20 cellular contexts compared by ENCODE assay signal in genomic region chr11:102330226-102330625, GRCh38. TPM values are rescaled to one million over a fixed set of nuclear protein-coding genes. Genes with fewer than 3 reads are reported as not detected.
DNase-seq lines count a peak whose midpoint lies in the region; ATAC-seq and TF ChIP-seq lines count a peak whose summit lies in the region.
"Had no signal": no experiment of that assay in that cellular context is flagged by ENCODE, and none has a peak within 500 bp of the region (broad histone marks: within the 10 kb centered on the region; RNA-seq: fewer than 3 reads in every experiment).

No MANE protein-coding gene starts in this region.

- peaks cover 32% of the 10 kb centered on the region for H3K4me1 Mint-ChIP-seq in activated T-cell treated with anti-CD3 and anti-CD28 coated beads, Interleukin-2, amount 50 U/mL, for 24 hours (ENCODE audit: low read depth)
- H3K4me1 Mint-ChIP-seq in activated T-helper 1 cell treated with anti-CD3 and anti-CD28 coated beads, Interleukin-12 subunit alpha, Interleukin-12 subunit beta, Interleukin-2, Interleukin-4 antibody, amounts not matched to agents 30 ng/mL and 10 ng/mL and 1 ng/mL, durations not matched to agents 14 hours and 24 hours and 36 hours (ENCODE audit: low read depth) = peaks cover 39% of the 10 kb centered on the region
- H3K4me1 Mint-ChIP-seq in nephron progenitor cell = peaks cover 33% of the 10 kb centered on the region
- H3K4me1 Mint-ChIP-seq: activated naive CD4-positive, alpha-beta T cell treated with anti-CD3 and anti-CD28 coated beads, Interleukin-2, amount 10 ng/mL, durations not matched to agents 7 days and 5 days had no signal

- TF ChIP-seq CTCF in nephron progenitor cell (IDR thresholded peaks at IDR 0.05) = no peak

- no peak for ATAC-seq in HG02973 (IDR thresholded peaks at IDR 0.05; ENCODE audit: unreplicated experiment)
- ATAC-seq: activated CD8-positive, alpha-beta T cell treated with anti-CD3 and anti-CD28 coated beads for 36 hours had no signal

- H3K9me3 Mint-ChIP-seq in activated T-cell treated with anti-CD3 and anti-CD28 coated beads, Interleukin-2, amount 50 U/mL, for 24 hours = no peaks in the 10 kb centered on the region
- no peaks in the 10 kb centered on the region for H3K9me3 Mint-ChIP-seq in activated T-helper 1 cell treated with anti-CD3 and anti-CD28 coated beads, Interleukin-12 subunit alpha, Interleukin-12 subunit beta, Interleukin-2, Interleukin-4 antibody, amounts not matched to agents 30 ng/mL and 10 ng/mL and 1 ng/mL, durations not matched to agents 14 hours and 24 hours and 36 hours
- no peaks in the 10 kb centered on the region for H3K9me3 Mint-ChIP-seq in nephron progenitor cell
- H3K9me3 Mint-ChIP-seq: activated CD8-positive, alpha-beta T cell treated with anti-CD3 and anti-CD28 coated beads for 36 hours; activated naive CD4-positive, alpha-beta T cell treated with anti-CD3 and anti-CD28 coated beads, Interleukin-2, amount 10 ng/mL, durations not matched to agents 7 days and 5 days; central memory CD8-positive, alpha-beta T cell had no signal

- no peaks in the 10 kb centered on the region for H3K27me3 Mint-ChIP-seq in activated T-cell treated with anti-CD3 and anti-CD28 coated beads, Interleukin-2, amount 50 U/mL, for 24 hours
- no peaks in the 10 kb centered on the region for H3K27me3 Mint-ChIP-seq in activated T-helper 1 cell treated with anti-CD3 and anti-CD28 coated beads, Interleukin-12 subunit alpha, Interleukin-12 subunit beta, Interleukin-2, Interleukin-4 antibody, amounts not matched to agents 30 ng/mL and 10 ng/mL and 1 ng/mL, durations not matched to agents 14 hours and 24 hours and 36 hours (ENCODE audit: insufficient read depth)
- H3K27me3 Mint-ChIP-seq in nephron progenitor cell (ENCODE audit: low read depth, poor library complexity) = peaks cover 4% of the 10 kb centered on the region
- H3K27me3 Mint-ChIP-seq: activated CD8-positive, alpha-beta T cell treated with anti-CD3 and anti-CD28 coated beads for 36 hours; activated naive CD4-positive, alpha-beta T cell treated with anti-CD3 and anti-CD28 coated beads, Interleukin-2, amount 10 ng/mL, durations not matched to agents 7 days and 5 days; central memory CD8-positive, alpha-beta T cell had no signal

- H3K27ac Mint-ChIP-seq in activated T-cell treated with anti-CD3 and anti-CD28 coated beads, Interleukin-2, amount 50 U/mL, for 24 hours = peak overlapping the region; percentile 73
- H3K27ac Mint-ChIP-seq in activated T-helper 1 cell treated with anti-CD3 and anti-CD28 coated beads, Interleukin-12 subunit alpha, Interleukin-12 subunit beta, Interleukin-2, Interleukin-4 antibody, amounts not matched to agents 30 ng/mL and 10 ng/mL and 1 ng/mL, durations not matched to agents 14 hours and 24 hours and 36 hours = peak overlapping the region; percentile 73
- peak overlapping the region; percentile 30 for H3K27ac Mint-ChIP-seq in nephron progenitor cell
- H3K27ac Mint-ChIP-seq: activated naive CD4-positive, alpha-beta T cell treated with anti-CD3 and anti-CD28 coated beads, Interleukin-2, amount 10 ng/mL, durations not matched to agents 7 days and 5 days had no signal

- peaks cover 86% of the 10 kb centered on the region for H3K36me3 Mint-ChIP-seq in activated T-cell treated with anti-CD3 and anti-CD28 coated beads, Interleukin-2, amount 50 U/mL, for 24 hours (ENCODE audit: low read depth)
- peaks cover 63% of the 10 kb centered on the region for H3K36me3 Mint-ChIP-seq in activated T-helper 1 cell treated with anti-CD3 and anti-CD28 coated beads, Interleukin-12 subunit alpha, Interleukin-12 subunit beta, Interleukin-2, Interleukin-4 antibody, amounts not matched to agents 30 ng/mL and 10 ng/mL and 1 ng/mL, durations not matched to agents 14 hours and 24 hours and 36 hours (ENCODE audit: low read depth)
- no peaks in the 10 kb centered on the region for H3K36me3 Mint-ChIP-seq in nephron progenitor cell (ENCODE audit: low read depth)

- DNase-seq in activated T-cell treated with anti-CD3 and anti-CD28 coated beads, Interleukin-2, amount 50 U/mL, for 24 hours = no peak
- DNase-seq in activated T-cell treated with anti-CD3 and anti-CD28 coated beads for 4 hours = no peak
- peak; percentile 20 for DNase-seq in GM03348 (ENCODE audit: low spot score)
- DNase-seq in activated T-helper 1 cell treated with anti-CD3 and anti-CD28 coated beads, Interleukin-12 subunit alpha, Interleukin-12 subunit beta, Interleukin-2, Interleukin-4 antibody, amounts not matched to agents 30 ng/mL and 10 ng/mL and 1 ng/mL, durations not matched to agents 14 hours and 24 hours and 36 hours (ENCODE audit: low spot score) = no peak
- no peak for DNase-seq in nephron progenitor cell
- no peak for DNase-seq in activated CD4-positive, CD25-positive, alpha-beta regulatory T cell treated with anti-CD3 and anti-CD28 coated beads, Interleukin-2, amount 50 U/mL, for 72 hours
- no peak for DNase-seq in hepatic stellate cell (ENCODE audit: low spot score)
- DNase-seq: activated CD8-positive, alpha-beta T cell treated with anti-CD3 and anti-CD28 coated beads for 36 hours; activated naive CD4-positive, alpha-beta T cell treated with anti-CD3 and anti-CD28 coated beads, Interleukin-2, amount 10 ng/mL, durations not matched to agents 7 days and 5 days; activated T-cell treated with anti-CD3 and anti-CD28 coated beads, Interleukin-2, amount 50 U/mL, for 1 hour; dorsolateral prefrontal cortex; Karpas-422; mammary epithelial cell; MV-4-11; NCI-H524 treated with DMSO at 0.1 percent for 48 hours; NK-92 treated with Interleukin-12 subunit alpha and Interleukin-12 subunit beta, amount 100 ng/mL, for 24 hours; SHP77; T1000 had no signal

- intact Hi-C loops in activated T-helper 1 cell treated with anti-CD3 and anti-CD28 coated beads, Interleukin-12 subunit alpha, Interleukin-12 subunit beta, Interleukin-2, Interleukin-4 antibody, amounts not matched to agents 30 ng/mL and 10 ng/mL and 1 ng/mL, durations not matched to agents 14 hours and 24 hours and 36 hours (cut with micrococcal nuclease) = no loop called here

- no peak overlapping the region for H3K4me3 Mint-ChIP-seq in activated T-cell treated with anti-CD3 and anti-CD28 coated beads, Interleukin-2, amount 50 U/mL, for 24 hours
- no peak overlapping the region for H3K4me3 Mint-ChIP-seq in activated T-helper 1 cell treated with anti-CD3 and anti-CD28 coated beads, Interleukin-12 subunit alpha, Interleukin-12 subunit beta, Interleukin-2, Interleukin-4 antibody, amounts not matched to agents 30 ng/mL and 10 ng/mL and 1 ng/mL, durations not matched to agents 14 hours and 24 hours and 36 hours
- H3K4me3 Mint-ChIP-seq in nephron progenitor cell = no peak overlapping the region
- H3K4me3 Mint-ChIP-seq: activated CD8-positive, alpha-beta T cell treated with anti-CD3 and anti-CD28 coated beads for 36 hours; activated naive CD4-positive, alpha-beta T cell treated with anti-CD3 and anti-CD28 coated beads, Interleukin-2, amount 10 ng/mL, durations not matched to agents 7 days and 5 days; central memory CD8-positive, alpha-beta T cell had no signal

RNA-seq across cellular contexts. Expression of gene BIRC3, which starts 12.9 kb away (rescaled TPM):
- 101 and 108 TPM in 2 replicates for total RNA-seq in activated T-helper 1 cell treated with anti-CD3 and anti-CD28 coated beads, Interleukin-12 subunit alpha, Interleukin-12 subunit beta, Interleukin-2, Interleukin-4 antibody, amounts not matched to agents 30 ng/mL and 10 ng/mL and 1 ng/mL, durations not matched to agents 14 hours and 24 hours and 36 hours

RNA-seq across cellular contexts. Expression of gene BIRC2, which starts 16.8 kb away (rescaled TPM):
- 30.6 and 33.3 TPM in 2 replicates for total RNA-seq in activated T-helper 1 cell treated with anti-CD3 and anti-CD28 coated beads, Interleukin-12 subunit alpha, Interleukin-12 subunit beta, Interleukin-2, Interleukin-4 antibody, amounts not matched to agents 30 ng/mL and 10 ng/mL and 1 ng/mL, durations not matched to agents 14 hours and 24 hours and 36 hours
